In genomic region chr19:3518669-3519068, GRCh38 we compare ENCODE assay signal across 20 cellular contexts. TPM values are rescaled to one million over a fixed set of nuclear protein-coding genes. Genes with fewer than 3 reads are reported as not detected.
DNase-seq lines count a peak whose midpoint lies in the region; ATAC-seq and TF ChIP-seq lines count a peak whose summit lies in the region.
"Had no signal": no experiment of that assay in that cellular context is flagged by ENCODE, and none has a peak within 500 bp of the region (broad histone marks: within the 10 kb centered on the region; RNA-seq: fewer than 3 reads in every experiment).

No MANE protein-coding gene starts in this region.

- ATAC-seq in activated T-cell treated with anti-CD3 and anti-CD28 coated beads, Interleukin-2, amount 50 U/mL, for 4 hours, result no peak
- no peak for ATAC-seq in GM19395 (IDR thresholded peaks at IDR 0.05; ENCODE audit: unreplicated experiment)
- ATAC-seq: Panc1 had no signal

- peak overlapping the region; percentile 14 for H3K27ac ChIP-seq in OCI-LY1 (ENCODE audit: low read depth, low read length, poor library complexity, severe bottlenecking)
- no peak overlapping the region for H3K27ac ChIP-seq in iPS-18a (ENCODE audit: low read length)

- no peaks in the 10 kb centered on the region for H3K79me2 ChIP-seq in OCI-LY1 (ENCODE audit: insufficient read depth, low read length)

- peaks cover 37% of the 10 kb centered on the region for H3K4me1 Mint-ChIP-seq in activated T-cell treated with anti-CD3 and anti-CD28 coated beads, Interleukin-2, amount 50 U/mL, for 24 hours (ENCODE audit: low read depth)
- peaks cover 38% of the 10 kb centered on the region for H3K4me1 Mint-ChIP-seq in activated T-cell treated with anti-CD3 and anti-CD28 coated beads, Interleukin-2, amount 50 U/mL, for 4 hours (ENCODE audit: low read depth)

- peaks cover 26% of the 10 kb centered on the region for H3K36me3 Mint-ChIP-seq in activated T-cell treated with anti-CD3 and anti-CD28 coated beads, Interleukin-2, amount 50 U/mL, for 24 hours (ENCODE audit: low read depth)
- H3K36me3 Mint-ChIP-seq in activated T-cell treated with anti-CD3 and anti-CD28 coated beads, Interleukin-2, amount 50 U/mL, for 4 hours (ENCODE audit: insufficient read depth), result peaks cover 7% of the 10 kb centered on the region

- no peak overlapping the region for H3K4me3 Mint-ChIP-seq in activated T-cell treated with anti-CD3 and anti-CD28 coated beads, Interleukin-2, amount 50 U/mL, for 24 hours
- H3K4me3 Mint-ChIP-seq in activated T-cell treated with anti-CD3 and anti-CD28 coated beads, Interleukin-2, amount 50 U/mL, for 4 hours, result no peak overlapping the region
- H3K4me3 Mint-ChIP-seq: CD4-positive, alpha-beta memory T cell had no signal

- no peaks in the 10 kb centered on the region for H3K9me3 Mint-ChIP-seq in activated T-cell treated with anti-CD3 and anti-CD28 coated beads, Interleukin-2, amount 50 U/mL, for 24 hours
- H3K9me3 Mint-ChIP-seq in activated T-cell treated with anti-CD3 and anti-CD28 coated beads, Interleukin-2, amount 50 U/mL, for 4 hours, result no peaks in the 10 kb centered on the region
- H3K9me3 Mint-ChIP-seq: CD4-positive, alpha-beta memory T cell had no signal

- H3K4me1 ChIP-seq in OCI-LY1 (ENCODE audit: insufficient read depth, low read length, severe bottlenecking), result peaks cover 17% of the 10 kb centered on the region
- H3K4me1 ChIP-seq in iPS-18a (ENCODE audit: control insufficient read depth, low read depth, low read length), result peaks cover 7% of the 10 kb centered on the region

- no peak for DNase-seq in activated T-cell treated with anti-CD3 and anti-CD28 coated beads, Interleukin-2, amount 50 U/mL, for 24 hours
- no peak for DNase-seq in activated T-cell treated with anti-CD3 and anti-CD28 coated beads, Interleukin-2, amount 50 U/mL, for 4 hours
- DNase-seq in renal cortical epithelial cell (ENCODE audit: low read depth) (peak; percentile 23), NCI-H128 (lab: John Stamatoyannopoulos, UW; ENCODE audit: unreplicated experiment) (no peak), OCI-M2 (lab: John Stamatoyannopoulos, UW; ENCODE audit: unreplicated experiment) (no peak)
- DNase-seq: CD4-positive, alpha-beta memory T cell; GF-D8; IMR-90; NCI-H1436; NCI-H2081; NCI-H226; NCI-H69; NK-92 treated with Interleukin-12 subunit alpha and Interleukin-12 subunit beta, amount 100 ng/mL, for 24 hours; SIG-M5 had no signal

- H3K9me3 ChIP-seq in OCI-LY1 (ENCODE audit: low read length) (no peaks in the 10 kb centered on the region), iPS-18a (ENCODE audit: control insufficient read depth, low read depth, low read length) (no peaks in the 10 kb centered on the region)

- peak overlapping the region; percentile 40 for H3K27ac Mint-ChIP-seq in activated T-cell treated with anti-CD3 and anti-CD28 coated beads, Interleukin-2, amount 50 U/mL, for 24 hours

- H2AFZ ChIP-seq in OCI-LY1 (ENCODE audit: low read length), result no peak overlapping the region

- no peak overlapping the region for H3K4me3 ChIP-seq in OCI-LY1 (ENCODE audit: low read depth, low read length, poor library complexity, severe bottlenecking)
- peak overlapping the region; percentile 23 for H3K4me3 ChIP-seq in iPS-18a (ENCODE audit: low read length)

- no peak overlapping the region for H3K9ac ChIP-seq in OCI-LY1 (ENCODE audit: low read length)
- H3K9ac ChIP-seq in iPS-18a (ENCODE audit: low read length), result peak overlapping the region; percentile 13

- H3K36me3 ChIP-seq in OCI-LY1 (ENCODE audit: insufficient read depth, low read length), result peaks cover 25% of the 10 kb centered on the region; the same call in 1 of the 2 replicates
- no peaks in the 10 kb centered on the region for H3K36me3 ChIP-seq in iPS-18a (ENCODE audit: control insufficient read depth, low read depth, low read length)

- no peaks in the 10 kb centered on the region for H3K27me3 ChIP-seq in OCI-LY1 (ENCODE audit: insufficient read depth, low read length)
- no peaks in the 10 kb centered on the region for H3K27me3 ChIP-seq in iPS-18a (ENCODE audit: control insufficient read depth, insufficient read depth, low read length)

- no peak overlapping the region for H3K4me2 ChIP-seq in OCI-LY1 (ENCODE audit: low read length)

- no peaks in the 10 kb centered on the region for H3F3A ChIP-seq in OCI-LY1 (ENCODE audit: insufficient read depth, low read length)

- H4K20me1 ChIP-seq in OCI-LY1 (ENCODE audit: insufficient read depth, low read length), result no peaks in the 10 kb centered on the region

- no peaks in the 10 kb centered on the region for H3K9me2 ChIP-seq in OCI-LY1 (ENCODE audit: low read depth, low read length)

- H3K27me3 Mint-ChIP-seq in activated T-cell treated with anti-CD3 and anti-CD28 coated beads, Interleukin-2, amount 50 U/mL, for 24 hours, result no peaks in the 10 kb centered on the region
- no peaks in the 10 kb centered on the region for H3K27me3 Mint-ChIP-seq in activated T-cell treated with anti-CD3 and anti-CD28 coated beads, Interleukin-2, amount 50 U/mL, for 4 hours (ENCODE audit: low read depth)
- H3K27me3 Mint-ChIP-seq: CD4-positive, alpha-beta memory T cell had no signal

- no peak for TF ChIP-seq CTCF in OCI-LY1 (IDR thresholded peaks at IDR 0.05; ENCODE audit: low read length)

RNA-seq across cellular contexts. Expression of gene FZR1, which starts 12.6 kb away (rescaled TPM):
- 10 to 100 TPM; 30.4 to 38.1 (median 33.2) TPM for total RNA-seq in activated T-cell treated with anti-CD3 and anti-CD28 coated beads, Interleukin-2, amount 50 U/mL, for 4 hours
- total RNA-seq in renal cortical epithelial cell, result 45.1 and 60.3 TPM in 2 replicates

RNA-seq across cellular contexts. Expression of gene DOHH, which starts 18.2 kb away (rescaled TPM):
- total RNA-seq in activated T-cell treated with anti-CD3 and anti-CD28 coated beads, Interleukin-2, amount 50 U/mL, for 4 hours, result 10 to 100 TPM; 39.2 to 49.9 (median 42.9) TPM
- total RNA-seq in renal cortical epithelial cell, result 13.5 and 21.6 TPM in 2 replicates

RNA-seq across cellular contexts. Expression of gene TEKTIP1, which starts 20.3 kb away (rescaled TPM):
- total RNA-seq in activated T-cell treated with anti-CD3 and anti-CD28 coated beads, Interleukin-2, amount 50 U/mL, for 4 hours, result 1 to 10 TPM in 2 of 3 donors, not detected in 1; 1.0 to 1.1 TPM
- not detected in 2 replicates for total RNA-seq in renal cortical epithelial cell
- total RNA-seq: A172, IMR-90, LHCN-M2 had no signal

RNA-seq across cellular contexts. Expression of gene SMIM44, which starts 35.4 kb away (rescaled TPM):
- not detected for total RNA-seq in activated T-cell treated with anti-CD3 and anti-CD28 coated beads, Interleukin-2, amount 50 U/mL, for 4 hours
- total RNA-seq in renal cortical epithelial cell, result 2.1 TPM in 1 of 2 replicates, not detected in the other
- total RNA-seq: A172; CD4-positive, alpha-beta memory T cell; IMR-90; LHCN-M2 had no signal

RNA-seq across cellular contexts. Expression of gene SMIM24, which starts 38.3 kb away (rescaled TPM):
- total RNA-seq in activated T-cell treated with anti-CD3 and anti-CD28 coated beads, Interleukin-2, amount 50 U/mL, for 4 hours, result not detected
- total RNA-seq in renal cortical epithelial cell, result 0.35 and 0.50 TPM in 2 replicates
- total RNA-seq: A172; CD4-positive, alpha-beta memory T cell; IMR-90 had no signal
